In the genomic region with DNA sequence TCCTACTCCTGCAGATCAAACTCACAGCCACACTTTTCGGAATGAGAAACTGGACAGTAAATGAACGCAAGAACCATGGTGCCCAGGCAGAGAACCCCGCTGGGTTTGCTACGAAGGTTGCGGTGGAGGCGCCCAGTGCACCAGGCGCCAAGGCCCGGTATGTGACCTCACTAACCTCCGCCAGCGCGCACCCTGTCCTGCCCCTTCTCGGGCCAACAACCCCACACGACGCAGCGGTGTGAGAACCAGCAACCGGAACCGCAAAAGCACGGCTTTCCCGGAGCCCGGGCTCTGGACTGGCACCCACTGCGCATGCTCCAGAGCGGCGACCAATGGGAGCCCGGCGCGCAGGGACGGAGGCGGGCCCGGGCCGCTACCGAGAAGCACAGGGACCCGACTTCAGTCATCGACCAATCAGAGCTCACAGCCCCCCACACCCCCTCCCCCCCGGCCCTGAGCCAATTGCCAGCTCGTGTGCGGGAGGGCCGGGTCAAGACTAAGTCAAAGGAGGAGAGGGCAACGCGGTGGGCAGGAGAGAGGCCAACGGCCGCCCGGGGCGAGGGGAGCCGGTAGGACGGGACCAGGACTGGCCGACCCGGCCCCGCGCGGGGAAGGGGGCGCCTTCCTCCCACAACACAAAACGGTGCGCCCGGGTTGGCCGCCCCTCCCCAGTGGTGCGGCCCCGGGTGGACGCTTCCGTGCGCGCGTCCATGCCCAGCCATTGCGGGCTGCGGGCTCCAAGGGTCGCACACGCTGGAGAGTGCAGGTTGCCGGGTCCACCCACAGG, we compare ENCODE assay signal across 8 cellular contexts. TPM values are rescaled to one million over a fixed set of nuclear protein-coding genes. Genes with fewer than 3 reads are reported as not detected.
DNase-seq lines count a peak whose midpoint lies in the region; ATAC-seq and TF ChIP-seq lines count a peak whose summit lies in the region.

No MANE protein-coding gene starts in this region.

- peak overlapping the region; percentile 48 for H3K4me2 ChIP-seq in fibroblast of lung (ENCODE audit: extremely low read depth, insufficient read depth, low read length)

- no peaks in the 10 kb centered on the region for H3K4me1 Mint-ChIP-seq in activated T-helper 17 cell treated with anti-CD3 and anti-CD28 coated beads, Interleukin-2, amount 50 U/mL, for 72 hours
- H3K4me1 Mint-ChIP-seq in natural killer cell, result peaks cover 4 to 15% of the 10 kb centered on the region in 2 donors

- intact Hi-C loops in natural killer cell (cut with micrococcal nuclease), result loop anchor here (2.0 kb wide), 2 partner anchors 21 to 127 kb away; a partner anchor contains a TSS

- H3K36me3 Mint-ChIP-seq in activated T-helper 17 cell treated with anti-CD3 and anti-CD28 coated beads, Interleukin-2, amount 50 U/mL, for 72 hours (ENCODE audit: low read depth), result no peaks in the 10 kb centered on the region
- no peaks in the 10 kb centered on the region for H3K36me3 Mint-ChIP-seq in natural killer cell

- H2AFZ ChIP-seq in fibroblast of lung (ENCODE audit: low read length), result peak overlapping the region; percentile 81

- TF ChIP-seq CTCF in LNCaP clone FGC (IDR thresholded peaks at IDR 0.05; ENCODE audit: control insufficient read depth, extremely low read depth, insufficient read depth) (no peak), fibroblast of lung (conservative IDR thresholded peaks at IDR 0.05 in 1 of 2, IDR thresholded peaks at IDR 0.05 in 1 of 2; ENCODE audit: low read depth in 1 of 2, low read length in 2 of 2) (no peak), natural killer cell (IDR thresholded peaks at IDR 0.05) (no peak)

- H3K27ac Mint-ChIP-seq in activated T-helper 17 cell treated with anti-CD3 and anti-CD28 coated beads, Interleukin-2, amount 50 U/mL, for 72 hours, result peak overlapping the region; percentile 84
- H3K27ac Mint-ChIP-seq in natural killer cell, result peak overlapping the region; percentile 87 to 92

- peak overlapping the region; percentile 87 for H3K4me3 Mint-ChIP-seq in activated T-helper 17 cell treated with anti-CD3 and anti-CD28 coated beads, Interleukin-2, amount 50 U/mL, for 72 hours
- H3K4me3 Mint-ChIP-seq in natural killer cell, result peak overlapping the region; percentile 87

- H3K27me3 Mint-ChIP-seq in activated T-helper 17 cell treated with anti-CD3 and anti-CD28 coated beads, Interleukin-2, amount 50 U/mL, for 72 hours, result no peaks in the 10 kb centered on the region
- no peaks in the 10 kb centered on the region for H3K27me3 Mint-ChIP-seq in natural killer cell (ENCODE audit: low read depth in 2 of 2)

- H3K4me1 ChIP-seq in fibroblast of lung (ENCODE audit: control insufficient read depth, extremely low read depth, insufficient read depth, low read length), result no peaks in the 10 kb centered on the region

- peak overlapping the region; percentile 71 for H3K9ac ChIP-seq in fibroblast of lung (ENCODE audit: insufficient read depth, low read length)

- peak overlapping the region; percentile 63 for H3K27ac ChIP-seq in fibroblast of lung (ENCODE audit: insufficient read depth, low read length)

- no peaks in the 10 kb centered on the region for H3K9me3 ChIP-seq in fibroblast of lung (ENCODE audit: control insufficient read depth, insufficient read depth, low read depth, low read length)

- no peaks in the 10 kb centered on the region for H3K27me3 ChIP-seq in fibroblast of lung (ENCODE audit: control insufficient read depth, insufficient read depth, low read length)

- no peaks in the 10 kb centered on the region for H3K36me3 ChIP-seq in fibroblast of lung (ENCODE audit: control insufficient read depth, insufficient read depth, low read length)

- peak; percentile 89 for DNase-seq in EH (ENCODE audit: low read depth)
- DNase-seq in H4 (ENCODE audit: low spot score), result peak; percentile 83
- DNase-seq in LNCaP clone FGC (ENCODE audit: low read depth), result peak; percentile 58
- DNase-seq in RPMI7951 (ENCODE audit: low read depth), result peak; percentile 92
- peak; percentile 77 to 81 for DNase-seq in fibroblast of lung (ENCODE audit: low read depth in 2 of 2)
- peak; percentile 85 for DNase-seq in natural killer cell
- peak; percentile 79 to 88 (median 86) for DNase-seq in stimulated activated naive CD4-positive, alpha-beta T cell (lab: John Stamatoyannopoulos, UW)

- H3K9me3 Mint-ChIP-seq in activated T-helper 17 cell treated with anti-CD3 and anti-CD28 coated beads, Interleukin-2, amount 50 U/mL, for 72 hours, result no peaks in the 10 kb centered on the region
- no peaks in the 10 kb centered on the region for H3K9me3 Mint-ChIP-seq in natural killer cell

- no peaks in the 10 kb centered on the region for H3K79me2 ChIP-seq in fibroblast of lung (ENCODE audit: control insufficient read depth, insufficient read depth, low read length)

- H3K4me3 ChIP-seq in LNCaP clone FGC (ENCODE audit: low read depth, low read length) (peak overlapping the region; percentile 71), fibroblast of lung (replicated peaks in 1 of 4; ENCODE audit: control extremely low read depth in 1 of 4, insufficient read depth in 1 of 4, low read depth in 3 of 4, low read length in 4 of 4) (peak overlapping the region; percentile 64 to 78 (median 74))

- no peaks in the 10 kb centered on the region for H4K20me1 ChIP-seq in fibroblast of lung (ENCODE audit: control insufficient read depth, extremely low read depth, insufficient read depth, low read length)

- peak; percentile 96 for ATAC-seq in activated T-helper 17 cell treated with anti-CD3 and anti-CD28 coated beads, Interleukin-2, amount 50 U/mL, for 72 hours (replicated peaks)
- peak; percentile 95 to 98 (median 96) for ATAC-seq in natural killer cell

RNA-seq across cellular contexts. Expression of a gene that starts 7.3 kb away (rescaled TPM):
- total RNA-seq in H4 (2014; rRNA removed; shearing (Covaris generic)), result 0.10 and 0.16 TPM in 2 replicates
- 0.84 and 1.5 TPM in 2 replicates for total RNA-seq in RPMI7951 (2014; rRNA removed; shearing (Covaris generic))
- total RNA-seq in activated T-helper 17 cell treated with anti-CD3 and anti-CD28 coated beads, Interleukin-2, amount 50 U/mL, for 72 hours, result 100 to 1,000 TPM in 1 of 2 donors, 10 to 100 TPM in 1; 96.8 to 102 TPM
- total RNA-seq in fibroblast of lung (under 0.01 and 0.17 TPM in 2 replicates), natural killer cell (100 to 1,000 TPM; 136 to 149 (median 141) TPM)
- polyA plus RNA-seq in fibroblast of lung, result 0.07 and 0.09 TPM in 2 replicates
- 0.17 and 0.21 TPM in 2 replicates for polyA plus RNA-seq in fibroblast of lung (2012)
- not detected in 2 replicates for polyA minus RNA-seq in fibroblast of lung (ENCODE audit: low replicate concordance)

RNA-seq across cellular contexts. Expression of a gene that starts 20.2 kb away (rescaled TPM):
- total RNA-seq in H4 (2014; rRNA removed; shearing (Covaris generic)), result 11.8 and 13.6 TPM in 2 replicates
- 22.3 and 27.0 TPM in 2 replicates for total RNA-seq in RPMI7951 (2014; rRNA removed; shearing (Covaris generic))
- 10 to 100 TPM; 24.2 to 30.5 TPM for total RNA-seq in activated T-helper 17 cell treated with anti-CD3 and anti-CD28 coated beads, Interleukin-2, amount 50 U/mL, for 72 hours
- total RNA-seq in fibroblast of lung (0.51 and 1.5 TPM in 2 replicates), natural killer cell (10 to 100 TPM in 2 of 3 donors, 1 to 10 TPM in 1; 9.2 to 11.6 (median 11.0) TPM)
- 2.8 and 10.3 TPM in 2 replicates for polyA plus RNA-seq in fibroblast of lung
- 3.1 and 11.8 TPM in 2 replicates for polyA plus RNA-seq in fibroblast of lung (2012)
- 11.3 and 43.3 TPM in 2 replicates for polyA minus RNA-seq in fibroblast of lung (ENCODE audit: low replicate concordance)

Comparison
In these comparisons a context has a peak if more than half of its experiments do, and no peak if none do; other contexts are left out.
1. Peak in every context shown above with its lines: DNase-seq, ATAC-seq, H3K4me3 ChIP-seq and H3K27ac ChIP-seq.
2. RNA of a gene that starts 7.3 kb away (total RNA-seq): 136 to 149 TPM in natural killer cell and 96.8 to 102 TPM in activated T-helper 17 cell treated with anti-CD3 and anti-CD28 coated beads, Interleukin-2, amount 50 U/mL, for 72 hours; 0.84 to 1.5 TPM in RPMI7951, under 0.01 to 0.17 TPM in fibroblast of lung and 0.10 to 0.16 TPM in H4; every median in the first group is over 10 times any median in the second.